ENCODE assay signal across 10 cellular contexts in the genomic region with DNA sequence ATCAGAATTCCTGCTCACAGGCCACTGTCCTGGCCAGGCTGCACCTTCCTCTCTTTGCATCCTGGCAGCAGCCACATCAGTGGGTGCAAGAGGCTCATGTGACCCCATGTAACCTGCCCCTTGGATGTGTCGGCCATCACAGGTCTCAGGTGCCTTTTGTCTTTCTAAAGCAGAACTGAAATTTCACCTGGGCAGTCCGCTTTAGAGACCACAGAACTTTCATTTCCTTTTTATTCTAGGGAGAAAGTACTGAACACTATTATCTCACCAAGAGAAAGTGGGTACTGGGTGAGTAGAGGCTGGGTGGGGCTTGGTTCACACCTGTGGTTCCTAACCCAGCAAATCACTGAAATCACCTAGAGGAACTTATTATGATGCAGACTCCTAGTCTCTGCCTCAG. TPM values are rescaled to one million over a fixed set of nuclear protein-coding genes. Genes with fewer than 3 reads are reported as not detected.
DNase-seq lines count a peak whose midpoint lies in the region; ATAC-seq and TF ChIP-seq lines count a peak whose summit lies in the region.
"Had no signal": no experiment of that assay in that cellular context is flagged by ENCODE, and none has a peak within 500 bp of the region (broad histone marks: within the 10 kb centered on the region; RNA-seq: fewer than 3 reads in every experiment).

No MANE protein-coding gene starts in this region.

- H3K36me3 Mint-ChIP-seq in activated naive CD8-positive, alpha-beta T cell treated with anti-CD3 and anti-CD28 coated beads, Interleukin-2, amount 50 U/mL, for 24 hours (ENCODE audit: low read depth): no peaks in the 10 kb centered on the region
- H3K36me3 Mint-ChIP-seq in nephron progenitor cell (ENCODE audit: low read depth): no peaks in the 10 kb centered on the region

- DNase-seq in activated naive CD8-positive, alpha-beta T cell treated with anti-CD3 and anti-CD28 coated beads, Interleukin-2, amount 50 U/mL, for 24 hours: no peak
- no peak for DNase-seq in nephron progenitor cell
- no peak for DNase-seq in brain microvascular endothelial cell
- no peak for DNase-seq in AG08395 (ENCODE audit: low spot score)
- DNase-seq: activated naive CD4-positive, alpha-beta T cell; DND-41 had no signal

- no peak overlapping the region for H3K27ac ChIP-seq in brain microvascular endothelial cell
- no peak overlapping the region for H3K27ac ChIP-seq in gastroesophageal sphincter

- no peaks in the 10 kb centered on the region for H3K4me1 ChIP-seq in gastroesophageal sphincter

- no peaks in the 10 kb centered on the region for H3K27me3 Mint-ChIP-seq in activated naive CD8-positive, alpha-beta T cell treated with anti-CD3 and anti-CD28 coated beads, Interleukin-2, amount 50 U/mL, for 24 hours
- peaks cover 11% of the 10 kb centered on the region for H3K27me3 Mint-ChIP-seq in nephron progenitor cell (ENCODE audit: low read depth, poor library complexity)

- no peak overlapping the region for H3K4me3 Mint-ChIP-seq in activated naive CD8-positive, alpha-beta T cell treated with anti-CD3 and anti-CD28 coated beads, Interleukin-2, amount 50 U/mL, for 24 hours
- no peak overlapping the region for H3K4me3 Mint-ChIP-seq in nephron progenitor cell

- in situ Hi-C loops in brain microvascular endothelial cell (cut with HindIII; ENCODE audit: low pct_ligation_motif_present, low sequenced_read_pairs): no loop called here

- WGBS in gastroesophageal sphincter (ENCODE audit: low coverage in 1 of 2), 2 donors: 100% methylated on average over 1 of the region's 2 CpGs; no CpG with 5 or more reads in 1 of the 2 donors

- no peaks in the 10 kb centered on the region for H3K27me3 ChIP-seq in brain microvascular endothelial cell (replicated peaks)
- no peaks in the 10 kb centered on the region for H3K27me3 ChIP-seq in gastroesophageal sphincter

- peaks cover 7% of the 10 kb centered on the region for H3K4me1 Mint-ChIP-seq in activated naive CD8-positive, alpha-beta T cell treated with anti-CD3 and anti-CD28 coated beads, Interleukin-2, amount 50 U/mL, for 24 hours
- H3K4me1 Mint-ChIP-seq in nephron progenitor cell: no peaks in the 10 kb centered on the region

- H3K4me3 ChIP-seq in brain microvascular endothelial cell (ENCODE audit: low read depth, low read length): no peak overlapping the region
- no peak overlapping the region for H3K4me3 ChIP-seq in gastroesophageal sphincter

- no peaks in the 10 kb centered on the region for H3K9me3 ChIP-seq in gastroesophageal sphincter

- no peak overlapping the region for H3K27ac Mint-ChIP-seq in activated naive CD8-positive, alpha-beta T cell treated with anti-CD3 and anti-CD28 coated beads, Interleukin-2, amount 50 U/mL, for 24 hours
- no peak overlapping the region for H3K27ac Mint-ChIP-seq in nephron progenitor cell

- peak; percentile 98 for ATAC-seq in GM18519 (IDR thresholded peaks at IDR 0.05; ENCODE audit: low FRiP score, unreplicated experiment)
- ATAC-seq in GM21423 (IDR thresholded peaks at IDR 0.05; ENCODE audit: unreplicated experiment): peak; percentile 99
- ATAC-seq in HG03108 (IDR thresholded peaks at IDR 0.05; ENCODE audit: unreplicated experiment): peak; percentile 97
- ATAC-seq in activated naive CD8-positive, alpha-beta T cell treated with anti-CD3 and anti-CD28 coated beads, Interleukin-2, amount 50 U/mL, for 24 hours: peak; percentile 54
- ATAC-seq in gastroesophageal sphincter: no peak

- no peak for TF ChIP-seq EP300 in gastroesophageal sphincter (IDR thresholded peaks at IDR 0.05)

- H3K36me3 ChIP-seq in brain microvascular endothelial cell (replicated peaks): no peaks in the 10 kb centered on the region
- no peaks in the 10 kb centered on the region for H3K36me3 ChIP-seq in gastroesophageal sphincter

- H3K9me3 Mint-ChIP-seq in activated naive CD8-positive, alpha-beta T cell treated with anti-CD3 and anti-CD28 coated beads, Interleukin-2, amount 50 U/mL, for 24 hours: no peaks in the 10 kb centered on the region
- H3K9me3 Mint-ChIP-seq in nephron progenitor cell: peaks cover 16% of the 10 kb centered on the region

- TF ChIP-seq CTCF in nephron progenitor cell (IDR thresholded peaks at IDR 0.05) (no peak), brain microvascular endothelial cell (IDR thresholded peaks at IDR 0.05; ENCODE audit: low read depth, low read length, missing control alignments) (no peak), gastroesophageal sphincter (IDR thresholded peaks at IDR 0.05) (no peak)

- no peak for TF ChIP-seq POLR2A in gastroesophageal sphincter (IDR thresholded peaks at IDR 0.05)

RNA-seq across cellular contexts. Expression of gene NUP160, which starts 51.7 kb away (rescaled TPM):
- 10 to 100 TPM; 15.7 to 34.2 (median 22.9) TPM for total RNA-seq in gastroesophageal sphincter
